28 cellular contexts compared by ENCODE assay signal in genomic region chr10:128568491-128568890, GRCh38.
"Had no signal": no experiment of that assay in that cellular context is flagged by ENCODE, and none has a peak within 500 bp of the region (broad histone marks: within the 10 kb centered on the region; RNA-seq: fewer than 3 reads in every experiment).

No MANE protein-coding gene starts in this region.

- H3K4me3 Mint-ChIP-seq: activated CD4-positive, alpha-beta T cell treated with anti-CD3 and anti-CD28 coated beads for 36 hours; activated CD4-positive, alpha-beta T cell treated with anti-CD3 and anti-CD28 coated beads, Interleukin-2, amount 10 ng/mL, durations not matched to agents 7 days and 5 days; activated CD8-positive, alpha-beta T cell treated with anti-CD3 and anti-CD28 coated beads, Interleukin-2, amount 10 ng/mL, durations not matched to agents 7 days and 5 days; activated naive CD4-positive, alpha-beta T cell treated with anti-CD3 and anti-CD28 coated beads, Interleukin-2, amount 50 U/mL, for 24 hours; activated naive CD8-positive, alpha-beta T cell treated with anti-CD3 and anti-CD28 coated beads, Interleukin-2, amount 10 ng/mL, durations not matched to agents 7 days and 5 days; activated T-cell treated with anti-CD3 and anti-CD28 coated beads, Interleukin-2, amount 50 U/mL, for 24 hours; T-helper 1 cell treated with Interleukin-12 subunit alpha and Interleukin-12 subunit beta and Interleukin-4 antibody, amounts not matched to agents 30 μg/mL and 1 μg/mL, for 36 hours; T-helper 2 cell treated with Interferon-gamma antibody and Interleukin-4, amounts not matched to agents 5 μg/mL and 100 μg/mL, for 36 hours; WTC11 had no signal

- H3K9me2 ChIP-seq: SK-N-SH had no signal

- H3K4me2 ChIP-seq: SK-N-SH had no signal

- H3K27me3 Mint-ChIP-seq: activated CD4-positive, alpha-beta T cell treated with anti-CD3 and anti-CD28 coated beads for 36 hours; activated CD4-positive, alpha-beta T cell treated with anti-CD3 and anti-CD28 coated beads, Interleukin-2, amount 10 ng/mL, durations not matched to agents 7 days and 5 days; activated naive CD4-positive, alpha-beta T cell treated with anti-CD3 and anti-CD28 coated beads, Interleukin-2, amount 50 U/mL, for 24 hours; activated naive CD8-positive, alpha-beta T cell treated with anti-CD3 and anti-CD28 coated beads, Interleukin-2, amount 10 ng/mL, durations not matched to agents 7 days and 5 days; activated T-cell treated with anti-CD3 and anti-CD28 coated beads, Interleukin-2, amount 50 U/mL, for 24 hours had no signal

- H3K9me3 Mint-ChIP-seq: activated CD4-positive, alpha-beta T cell treated with anti-CD3 and anti-CD28 coated beads, Interleukin-2, amount 10 ng/mL, durations not matched to agents 7 days and 5 days; activated naive CD4-positive, alpha-beta T cell treated with anti-CD3 and anti-CD28 coated beads, Interleukin-2, amount 50 U/mL, for 24 hours; activated naive CD8-positive, alpha-beta T cell treated with anti-CD3 and anti-CD28 coated beads, Interleukin-2, amount 10 ng/mL, durations not matched to agents 7 days and 5 days; activated T-cell treated with anti-CD3 and anti-CD28 coated beads, Interleukin-2, amount 50 U/mL, for 24 hours; activated T-helper 2 cell treated with anti-CD3 and anti-CD28 coated beads, Interferon-gamma antibody, Interleukin-2, Interleukin-4, amounts not matched to agents 10 μg/mL and 5 μg/mL and 100 μg/mL, durations not matched to agents 14 hours and 24 hours and 36 hours; T-helper 1 cell treated with Interleukin-12 subunit alpha and Interleukin-12 subunit beta and Interleukin-4 antibody, amounts not matched to agents 30 μg/mL and 1 μg/mL, for 36 hours; T-helper 2 cell treated with Interferon-gamma antibody and Interleukin-4, amounts not matched to agents 5 μg/mL and 100 μg/mL, for 36 hours had no signal

- H3K4me1 Mint-ChIP-seq: activated CD4-positive, alpha-beta T cell treated with anti-CD3 and anti-CD28 coated beads for 36 hours; activated CD4-positive, alpha-beta T cell treated with anti-CD3 and anti-CD28 coated beads, Interleukin-2, amount 10 ng/mL, durations not matched to agents 7 days and 5 days; activated naive CD4-positive, alpha-beta T cell treated with anti-CD3 and anti-CD28 coated beads, Interleukin-2, amount 50 U/mL, for 24 hours; activated naive CD8-positive, alpha-beta T cell treated with anti-CD3 and anti-CD28 coated beads, Interleukin-2, amount 10 ng/mL, durations not matched to agents 7 days and 5 days had no signal

- H3K9ac ChIP-seq: SK-N-SH had no signal

- H3K4me1 ChIP-seq: body of pancreas, SJSA1 had no signal

- H3K36me3 Mint-ChIP-seq: activated naive CD4-positive, alpha-beta T cell treated with anti-CD3 and anti-CD28 coated beads, Interleukin-2, amount 50 U/mL, for 24 hours; activated naive CD8-positive, alpha-beta T cell treated with anti-CD3 and anti-CD28 coated beads, Interleukin-2, amount 10 ng/mL, durations not matched to agents 7 days and 5 days; WTC11 had no signal

- H3K36me3 ChIP-seq: SJSA1 had no signal

- H3K4me3 ChIP-seq: body of pancreas, K562, SJSA1 had no signal

- H3K27ac Mint-ChIP-seq: activated CD4-positive, alpha-beta T cell treated with anti-CD3 and anti-CD28 coated beads for 36 hours; activated CD4-positive, alpha-beta T cell treated with anti-CD3 and anti-CD28 coated beads, Interleukin-2, amount 10 ng/mL, durations not matched to agents 7 days and 5 days; activated CD8-positive, alpha-beta T cell treated with anti-CD3 and anti-CD28 coated beads, Interleukin-2, amount 10 ng/mL, durations not matched to agents 7 days and 5 days; activated naive CD4-positive, alpha-beta T cell treated with anti-CD3 and anti-CD28 coated beads, Interleukin-2, amount 50 U/mL, for 24 hours; activated naive CD8-positive, alpha-beta T cell treated with anti-CD3 and anti-CD28 coated beads, Interleukin-2, amount 10 ng/mL, durations not matched to agents 7 days and 5 days; activated T-cell treated with anti-CD3 and anti-CD28 coated beads, Interleukin-2, amount 50 U/mL, for 24 hours; activated T-helper 2 cell treated with anti-CD3 and anti-CD28 coated beads, Interferon-gamma antibody, Interleukin-2, Interleukin-4, amounts not matched to agents 10 μg/mL and 5 μg/mL and 100 μg/mL, durations not matched to agents 14 hours and 24 hours and 36 hours; T-helper 1 cell treated with Interleukin-12 subunit alpha and Interleukin-12 subunit beta and Interleukin-4 antibody, amounts not matched to agents 30 μg/mL and 1 μg/mL, for 36 hours; T-helper 2 cell treated with Interferon-gamma antibody and Interleukin-4, amounts not matched to agents 5 μg/mL and 100 μg/mL, for 36 hours; WTC11 had no signal

- H3K9me3 ChIP-seq: body of pancreas, SJSA1, SK-N-SH had no signal

- DNase-seq: activated CD4-positive, alpha-beta T cell treated with anti-CD3 and anti-CD28 coated beads for 36 hours; activated CD4-positive, alpha-beta T cell treated with anti-CD3 and anti-CD28 coated beads, Interleukin-2, amount 10 ng/mL, durations not matched to agents 7 days and 5 days; activated CD4-positive, alpha-beta T cell treated with anti-CD3 and anti-CD28 coated beads, Interleukin-2, amount 50 U/mL, for 48 hours; activated gamma-delta T cell; activated naive CD4-positive, alpha-beta T cell treated with Interleukin-2 at 50 U/mL for 16 hours; activated naive CD8-positive, alpha-beta T cell treated with anti-CD3 and anti-CD28 coated beads, Interleukin-2, amount 10 ng/mL, durations not matched to agents 7 days and 5 days; activated T-cell treated with anti-CD3 and anti-CD28 coated beads, Interleukin-2, amount 50 U/mL, for 24 hours; amygdala; body of pancreas; IMR-90; NCI-H1048; NCI-H1105 treated with DMSO at 0.1 percent for 48 hours; NCI-H1436; NCI-H2029; NCI-H345; RPMI8226; SHP77 treated with DMSO at 0.1 percent for 48 hours; SK-N-SH had no signal

- H3K27ac ChIP-seq: body of pancreas, SJSA1 had no signal

- ATAC-seq: activated CD4-positive, alpha-beta T cell treated with anti-CD3 and anti-CD28 coated beads for 36 hours; activated CD4-positive, CD25-positive, alpha-beta regulatory T cell treated with anti-CD3 and anti-CD28 coated beads, Interleukin-2, amount 50 U/mL, for 24 hours; activated CD8-positive, alpha-beta T cell treated with anti-CD3 and anti-CD28 coated beads, Interleukin-2, amount 10 ng/mL, durations not matched to agents 7 days and 5 days; body of pancreas; K562; Panc1 had no signal

- H3K27me3 ChIP-seq: body of pancreas, SJSA1 had no signal
